ENCODE assay signal across 1 cellular context in genomic region chr7:30989008-30989823, GRCh38.
TF ChIP-seq lines count a peak whose summit lies in the region.

No MANE protein-coding gene starts in this region.

TF ChIP-seq in H1, 55 proteins besides CTCF, POLR2A, EP300 and RAD21:
- TF ChIP-seq BRCA1 (IDR thresholded peaks at IDR 0.05; ENCODE audit: low read depth, low read length) (no peak), ASH2L (IDR thresholded peaks at IDR 0.05; ENCODE audit: low read length) (no peak)
